1 cellular context compared by ENCODE assay signal in the genomic region with DNA sequence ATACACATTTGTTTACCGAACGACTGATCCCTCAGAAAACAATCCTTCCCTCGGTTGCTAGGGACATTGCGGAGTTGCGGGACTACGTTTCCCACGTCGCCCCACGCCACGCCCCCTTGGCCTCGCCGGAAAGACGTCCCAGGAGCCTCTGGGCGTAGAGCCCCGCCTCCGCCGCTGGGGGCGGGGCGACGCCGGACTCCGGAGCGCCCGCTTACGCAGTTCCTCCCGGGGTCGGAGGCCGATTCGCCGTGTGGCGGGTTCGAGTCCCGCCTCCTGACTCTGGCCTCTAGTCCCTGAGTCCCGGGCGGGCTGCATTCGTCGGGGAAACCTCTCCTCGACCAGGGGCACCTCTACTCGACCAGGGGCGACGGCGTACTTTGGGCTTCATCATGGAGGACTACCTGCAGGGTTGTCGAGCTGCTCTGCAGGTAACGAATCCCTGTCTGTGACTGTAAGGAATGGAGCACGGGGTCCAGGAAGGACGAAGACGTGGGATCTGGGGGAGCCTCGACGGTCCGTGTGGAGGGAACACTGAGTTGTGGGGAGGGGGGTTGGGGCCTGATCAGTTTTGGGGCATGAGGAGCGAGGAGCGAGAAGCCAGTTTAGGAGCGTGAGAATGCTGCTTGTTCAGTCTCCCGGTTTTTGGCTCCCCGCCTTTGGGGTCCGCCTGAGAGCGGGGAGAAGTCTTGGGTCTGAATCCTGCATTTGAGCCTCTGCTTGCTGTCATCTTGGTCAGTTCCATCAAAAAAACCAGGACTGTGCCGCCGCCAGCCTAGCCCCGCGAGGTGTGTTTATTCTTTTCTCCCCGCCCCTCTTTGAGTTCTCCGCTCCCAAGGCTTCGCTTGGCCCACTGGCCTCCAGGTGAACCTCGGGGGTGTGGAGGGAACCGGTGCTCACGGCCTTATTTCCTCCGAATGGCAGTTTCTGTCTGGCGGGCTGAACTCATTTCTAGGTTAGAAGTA.
TF ChIP-seq lines count a peak whose summit lies in the region.

A gene with protein sequence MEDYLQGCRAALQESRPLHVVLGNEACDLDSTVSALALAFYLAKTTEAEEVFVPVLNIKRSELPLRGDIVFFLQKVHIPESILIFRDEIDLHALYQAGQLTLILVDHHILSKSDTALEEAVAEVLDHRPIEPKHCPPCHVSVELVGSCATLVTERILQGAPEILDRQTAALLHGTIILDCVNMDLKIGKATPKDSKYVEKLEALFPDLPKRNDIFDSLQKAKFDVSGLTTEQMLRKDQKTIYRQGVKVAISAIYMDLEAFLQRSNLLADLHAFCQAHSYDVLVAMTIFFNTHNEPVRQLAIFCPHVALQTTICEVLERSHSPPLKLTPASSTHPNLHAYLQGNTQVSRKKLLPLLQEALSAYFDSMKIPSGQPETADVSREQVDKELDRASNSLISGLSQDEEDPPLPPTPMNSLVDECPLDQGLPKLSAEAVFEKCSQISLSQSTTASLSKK (plus strand): TSS at position 206 of the 962 bp plus-strand sequence. CDS start 184 bp downstream, at position 390.

TF ChIP-seq in IMR-90, 13 proteins besides CTCF, POLR2A, EP300 and RAD21:
- TF ChIP-seq USF2 (IDR thresholded peaks at IDR 0.05; ENCODE audit: low read depth, low read length) (no peak), NFE2L2 (IDR thresholded peaks at IDR 0.05; ENCODE audit: low read depth, low read length) (no peak), BHLHE40 (IDR thresholded peaks at IDR 0.05; ENCODE audit: low read depth, low read length) (no peak), ELK1 (IDR thresholded peaks at IDR 0.05; ENCODE audit: borderline replicate concordance, low read depth, low read length) (no peak), MAZ (IDR thresholded peaks at IDR 0.05; ENCODE audit: borderline replicate concordance, low read depth, low read length) (peak; percentile 85), MXI1 (IDR thresholded peaks at IDR 0.05; ENCODE audit: borderline replicate concordance, low read depth, low read length) (peak; percentile 65; the same call in 1 of the 2 replicates), SMC3 (IDR thresholded peaks at IDR 0.05; ENCODE audit: low read depth, low read length) (no peak), MAFK (IDR thresholded peaks at IDR 0.05; ENCODE audit: low read depth, low read length) (no peak), RFX5 (IDR thresholded peaks at IDR 0.05; ENCODE audit: low read depth, low read length) (0 out of 2 replicates have a peak, but pooled peaks have one; percentile 9), CEBPB (IDR thresholded peaks at IDR 0.05; ENCODE audit: low read depth, low read length) (peak; percentile 57; the same call in 1 of the 2 replicates), FOS (IDR thresholded peaks at IDR 0.05; ENCODE audit: low read depth, low read length) (no peak)
